Comparison of ENCODE assay signal across 1 cellular context in the genomic region with DNA sequence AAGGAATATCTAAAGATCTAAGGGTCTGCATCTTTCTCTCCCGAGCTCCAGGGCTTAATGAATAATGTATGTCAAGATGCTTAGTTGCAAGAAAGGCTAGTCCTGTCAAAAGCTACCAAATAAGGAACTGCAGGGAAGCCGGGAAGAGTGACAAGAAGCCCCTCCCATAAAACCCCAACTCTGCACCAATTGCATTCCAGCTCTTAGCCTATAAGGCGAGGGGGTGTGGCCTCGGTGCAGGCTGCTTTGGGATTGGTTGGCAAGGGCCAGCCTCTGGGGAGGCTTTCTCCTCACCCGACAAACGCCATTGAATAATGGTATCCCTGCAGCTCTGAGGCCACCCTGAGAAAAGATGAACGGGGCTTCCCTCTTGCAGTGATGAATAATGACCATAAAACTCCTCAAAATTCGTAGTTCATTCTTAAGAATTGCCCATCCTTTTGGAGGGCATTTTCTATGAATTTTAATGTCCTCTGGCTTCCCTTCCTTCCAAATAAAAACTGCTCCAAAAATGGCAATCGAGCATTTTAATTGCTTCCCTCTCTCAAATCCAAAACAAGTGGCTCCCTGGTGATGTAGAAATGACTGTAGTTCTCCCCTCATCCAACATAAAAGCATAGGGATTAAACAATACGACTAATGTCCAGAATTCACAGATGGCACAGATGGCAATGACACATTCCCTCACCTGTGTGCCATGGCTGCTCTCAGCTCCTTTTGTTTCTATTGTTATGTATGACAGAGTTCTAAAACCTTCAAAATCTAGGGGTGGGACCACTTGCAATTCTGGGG.
TF ChIP-seq lines count a peak whose summit lies in the region.

No MANE protein-coding gene starts in this region.

TF ChIP-seq in A549, 52 proteins besides CTCF, POLR2A, EP300 and RAD21 (continued from another document):
- no peak for TF ChIP-seq TP53 (CRISPR knock-in tag; IDR thresholded peaks at IDR 0.05)
- no peak for TF ChIP-seq CHD2 (IDR thresholded peaks at IDR 0.05; ENCODE audit: low read length, partially characterized antibody)
- TF ChIP-seq HEYL (CRISPR knock-in tag; IDR thresholded peaks at IDR 0.05), result no peak
- peak; percentile 42 for TF ChIP-seq MAFK (IDR thresholded peaks at IDR 0.05; ENCODE audit: partially characterized antibody)
- 0 out of 2 replicates have a peak, but pooled peaks have one; percentile 53 for TF ChIP-seq POLR2AphosphoS2 (conservative IDR thresholded peaks at IDR 0.05; ENCODE audit: low read length)
- TF ChIP-seq NFE2L2 (conservative IDR thresholded peaks at IDR 0.05; ENCODE audit: low read length), result no peak
